13 cellular contexts compared by ENCODE assay signal in the genomic region with DNA sequence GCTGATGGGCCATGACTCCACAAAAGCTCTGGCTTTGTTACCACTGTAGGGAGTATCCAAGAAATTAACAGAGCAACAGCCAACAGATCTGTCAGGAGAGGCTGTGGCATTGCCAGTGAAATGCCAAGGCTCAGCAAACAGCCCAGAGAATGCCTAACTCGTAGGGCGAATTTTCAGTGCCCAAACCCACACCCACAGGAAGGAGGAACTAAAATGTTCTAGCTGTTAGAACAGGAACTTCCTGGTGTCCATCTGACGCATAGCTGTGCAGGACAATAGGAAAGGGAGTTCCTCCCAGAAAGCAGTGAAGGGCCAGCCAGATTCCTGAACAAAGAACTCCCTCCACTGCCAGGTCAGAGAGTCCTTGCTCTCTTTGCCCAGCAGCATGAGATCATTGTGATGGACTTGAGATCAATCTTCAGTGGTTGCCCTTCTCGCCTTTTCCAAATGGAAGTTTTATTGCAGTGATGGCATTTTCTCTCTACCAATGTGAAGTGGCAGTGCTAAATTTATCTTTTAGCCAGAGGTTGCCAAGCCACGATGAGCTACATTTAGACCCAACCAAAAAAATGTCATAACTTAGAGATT.
DNase-seq lines count a peak whose midpoint lies in the region; ATAC-seq, FAIRE-seq and TF ChIP-seq lines count a peak whose summit lies in the region.
"Had no signal": no experiment of that assay in that cellular context is flagged by ENCODE, and none has a peak within 500 bp of the region (broad histone marks: within the 10 kb centered on the region; RNA-seq: fewer than 3 reads in every experiment).

No MANE protein-coding gene starts in this region.

- DNase-seq in BJ (ENCODE audit: low read depth) (peak; percentile 43), UCSD-AML1 (lab: John Stamatoyannopoulos, UW; ENCODE audit: unreplicated experiment) (peak; percentile 34), foreskin fibroblast (peak; percentile 35 to 61), omental fat pad (ENCODE audit: low spot score) (no peak), Kasumi-1 (lab: John Stamatoyannopoulos, UW) (no peak), SKM-1 (lab: John Stamatoyannopoulos, UW; ENCODE audit: unreplicated experiment) (no peak), RCC 7860 (ENCODE audit: low spot score) (no peak), GOT3 (lab: John Stamatoyannopoulos, UW) (no peak)
- DNase-seq: activated naive CD4-positive, alpha-beta T cell treated with Interleukin-2 at 50 U/mL for 16 hours; CD4-positive, alpha-beta T cell; NCI-H1694; stimulated activated CD4-positive, alpha-beta T cell treated with anti-CD3 and anti-CD28 coated beads, Interleukin-2, amount 100 ng/mL, for 48 hours; T-cell had no signal

- H3K27me3 ChIP-seq in BJ (ENCODE audit: control insufficient read depth, insufficient read depth, low read length): no peaks in the 10 kb centered on the region

- H3K36me3 ChIP-seq in BJ (ENCODE audit: control insufficient read depth, insufficient read depth, low read length): no peaks in the 10 kb centered on the region

- no peak overlapping the region for H3K4me3 ChIP-seq in BJ (ENCODE audit: low read depth, low read length)
- no peak overlapping the region for H3K4me3 ChIP-seq in foreskin fibroblast (ENCODE audit: low read depth in 1 of 2, low read length in 2 of 2)

- FAIRE-seq in RCC 7860 (lab: Jason Lieb, UNC): no peak

- POLR2A ChIA-PET in BJ (lab: Charles Lee): interaction anchor here (0.6 to 0.8 kb wide), 3 partner anchors 11 to 580 kb away, joined by 3 read pairs; no protein-coding TSS in a partner anchor

- peak; percentile 54 for ATAC-seq in omental fat pad (ENCODE audit: low FRiP score)
- ATAC-seq: T-cell had no signal

- TF ChIP-seq CTCF in BJ (IDR thresholded peaks at IDR 0.05; ENCODE audit: insufficient read depth, low read depth, low read length) (no peak), foreskin fibroblast (IDR thresholded peaks at IDR 0.05; ENCODE audit: low read depth, low read length) (no peak), omental fat pad (IDR thresholded peaks at IDR 0.05) (no peak)

- CTCF ChIA-PET in BJ (lab: Yijun Ruan, JAX): interaction anchor here (0.6 to 1.2 kb wide), 4 partner anchors 15 to 225 kb away, joined by 3 to 5 read pairs (median 4); a partner anchor contains a TSS

Comparison
In these comparisons a context has a peak if more than half of its experiments do, and no peak if none do; other contexts are left out.
1. DNase-seq: peak in BJ (single experiment), UCSD-AML1 (single experiment) and foreskin fibroblast (2 of 2); none in omental fat pad (single experiment), Kasumi-1 (0 of 2), SKM-1 (single experiment), RCC 7860 (single experiment) and GOT3 (single experiment).